13 cellular contexts compared by ENCODE assay signal in genomic region chrX:70219938-70220764, GRCh38. TPM values are rescaled to one million over a fixed set of nuclear protein-coding genes. Genes with fewer than 3 reads are reported as not detected.
DNase-seq lines count a peak whose midpoint lies in the region; ATAC-seq and TF ChIP-seq lines count a peak whose summit lies in the region.
"Had no signal": no experiment of that assay in that cellular context is flagged by ENCODE, and none has a peak within 500 bp of the region (broad histone marks: within the 10 kb centered on the region; RNA-seq: fewer than 3 reads in every experiment).

No MANE protein-coding gene starts in this region.

- intact Hi-C loops in Right ventricle myocardium superior (cut with DNase I) = no loop called here
- intact Hi-C loops in cardiac septum (cut with DNase I) = no loop called here

- DNase-seq in Right ventricle myocardium superior (peak; percentile 47), cardiac septum (ENCODE audit: low spot score) (no peak), Peyer's patch (peak in 2 of 3 donors; percentile 67 to 69), fibroblast of the aortic adventitia (ENCODE audit: low read depth) (peak; percentile 85), RKO (ENCODE audit: low spot score) (no peak), retina (no peak)
- DNase-seq: activated CD4-positive, CD25-positive, alpha-beta regulatory T cell treated with anti-CD3 and anti-CD28 coated beads, Interleukin-2, amount 50 U/mL, for 72 hours; stimulated activated CD4-positive, alpha-beta T cell treated with anti-CD3 and anti-CD28 coated beads, Interleukin-2, amount 100 ng/mL, for 48 hours had no signal

- no peaks in the 10 kb centered on the region for H3K4me1 ChIP-seq in Peyer's patch

- TF ChIP-seq CTCF in Peyer's patch (IDR thresholded peaks at IDR 0.05) (no peak), fibroblast of the aortic adventitia (IDR thresholded peaks at IDR 0.05; ENCODE audit: insufficient read depth, low read length) (no peak)

- no peak for TF ChIP-seq POLR2A in Peyer's patch (IDR thresholded peaks at IDR 0.05)

- no peaks in the 10 kb centered on the region for H3K36me3 ChIP-seq in Peyer's patch

- H3K4me3 ChIP-seq in Peyer's patch (no peak overlapping the region), fibroblast of the aortic adventitia (ENCODE audit: low read depth, low read length) (no peak overlapping the region)
- H3K4me3 ChIP-seq: GM12878 had no signal

- ATAC-seq in Right ventricle myocardium superior (ENCODE audit: poor library complexity) (peak; percentile 71), GM21529 (IDR thresholded peaks at IDR 0.05; ENCODE audit: unreplicated experiment) (no peak), HG03565 (IDR thresholded peaks at IDR 0.05; ENCODE audit: unreplicated experiment) (no peak)
- ATAC-seq: GM12878 had no signal

- peak overlapping the region in 2 of 4 donors; percentile 40 to 73 for H3K27ac ChIP-seq in Peyer's patch

- no peaks in the 10 kb centered on the region for H3K9me3 ChIP-seq in Peyer's patch

- no peaks in the 10 kb centered on the region for H3K27me3 ChIP-seq in Peyer's patch

RNA-seq across cellular contexts. Expression of gene AWAT1, which starts 14.3 kb away (rescaled TPM):
- total RNA-seq in Right ventricle myocardium superior (not detected), cardiac septum (not detected), Peyer's patch (not detected), fibroblast of the aortic adventitia (ENCODE audit: low replicate concordance) (not detected in 2 replicates)
- total RNA-seq: frontal cortex, GM12878, urinary bladder had no signal

RNA-seq across cellular contexts. Expression of gene P2RY4, which starts 39.9 kb away (rescaled TPM):
- total RNA-seq in Right ventricle myocardium superior (not detected), cardiac septum (0.24 TPM), Peyer's patch (10 to 100 TPM in 2 of 4 donors, 1 to 10 TPM in 2; 1.7 to 19.4 (median 13.2) TPM), fibroblast of the aortic adventitia (ENCODE audit: low replicate concordance) (0.09 and 0.41 TPM in 2 replicates)
- total RNA-seq: frontal cortex had no signal

RNA-seq across cellular contexts. Expression of gene DGAT2L6, which starts 42.9 kb away (rescaled TPM):
- total RNA-seq in Right ventricle myocardium superior = not detected
- total RNA-seq in cardiac septum = not detected
- total RNA-seq in Peyer's patch = not detected
- not detected in 2 replicates for total RNA-seq in fibroblast of the aortic adventitia (ENCODE audit: low replicate concordance)
- total RNA-seq: frontal cortex, urinary bladder had no signal

RNA-seq across cellular contexts. Expression of gene ARR3, which starts 48.0 kb away (rescaled TPM):
- total RNA-seq in Right ventricle myocardium superior (not detected), cardiac septum (not detected), Peyer's patch (1 to 10 TPM in 2 of 4 donors, not detected in 2; 3.2 to 3.3 TPM), fibroblast of the aortic adventitia (ENCODE audit: low replicate concordance) (not detected in 2 replicates)
- total RNA-seq: frontal cortex, GM12878, urinary bladder had no signal

Comparison
In these comparisons a context has a peak if more than half of its experiments do, and no peak if none do; other contexts are left out.
1. DNase-seq: peak in Right ventricle myocardium superior (single experiment), Peyer's patch (2 of 3) and fibroblast of the aortic adventitia (single experiment); none in cardiac septum (single experiment), RKO (single experiment) and retina (single experiment).